In the genomic region with DNA sequence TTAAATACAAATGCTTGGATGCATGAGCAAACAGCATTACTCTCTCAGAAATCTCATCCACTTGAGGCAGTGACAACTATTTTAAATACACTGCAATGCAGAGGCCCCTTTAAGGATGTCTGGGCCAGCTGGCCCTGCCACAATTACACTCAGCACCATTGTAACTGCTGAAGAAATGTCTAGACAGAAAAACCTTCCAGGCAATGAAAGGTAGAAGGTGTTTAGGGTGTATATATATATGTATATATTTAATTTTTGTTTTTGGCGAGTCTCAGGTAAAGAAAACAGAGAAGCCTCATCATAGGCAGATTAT, we compare ENCODE assay signal across 26 cellular contexts.
"Had no signal": no experiment of that assay in that cellular context is flagged by ENCODE, and none has a peak within 500 bp of the region (broad histone marks: within the 10 kb centered on the region; RNA-seq: fewer than 3 reads in every experiment).

No MANE protein-coding gene starts in this region.

- ATAC-seq: foreskin keratinocyte; gastroesophageal sphincter; mucosa of descending colon; natural killer cell treated with Interleukin-12 subunit alpha and Interleukin-12 subunit beta and Interleukin-15 and Interleukin-18, amount 100 ng/mL, for 72 hours; sciatic nerve; stimulated activated effector memory CD8-positive, alpha-beta T cell treated with anti-CD3 and anti-CD28 coated beads, Interleukin-12 subunit alpha, Interleukin-12 subunit beta, amount 100 ng/mL, for 72 hours had no signal

- DNase-seq: colonic mucosa; effector memory CD4-positive, alpha-beta T cell; foreskin keratinocyte; heart right ventricle; hippocampal formation; kidney glomerular epithelial cell; mesenchymal stem cell; mucosa of descending colon; naive B cell; stimulated activated CD4-positive, alpha-beta T cell treated with anti-CD3 and anti-CD28 coated beads, Interleukin-2, amount 100 ng/mL, for 24 hours; stimulated activated CD4-positive, alpha-beta T cell treated with anti-CD3 and anti-CD28 coated beads, Interleukin-4, amount 100 ng/mL, for 24 hours; stimulated activated naive CD4-positive, alpha-beta T cell treated with Interleukin-2 at 50 U/mL for 16 hours; stomach; tibial artery; upper lobe of left lung had no signal

- H3K36me3 ChIP-seq: colonic mucosa, esophagus muscularis mucosa, gastroesophageal sphincter, heart right ventricle, neural progenitor cell, stomach, tibial artery, upper lobe of left lung had no signal

- H3K27me3 ChIP-seq: colonic mucosa, esophagus muscularis mucosa, gastroesophageal sphincter, heart right ventricle, neural progenitor cell, upper lobe of left lung had no signal

- H3K9me3 ChIP-seq: colonic mucosa, esophagus muscularis mucosa, gastroesophageal sphincter, heart right ventricle, mucosa of descending colon, stomach, tibial artery, upper lobe of left lung had no signal

- FAIRE-seq: endothelial cell of umbilical vein, islet of Langerhans, urothelium cell line had no signal

- H3K27ac ChIP-seq: colonic mucosa, foreskin keratinocyte, neural progenitor cell, parathyroid adenoma, stomach, tibial artery, upper lobe of left lung had no signal

- H3K4me3 ChIP-seq: colonic mucosa, esophagus muscularis mucosa, gastroesophageal sphincter, heart right ventricle, mucosa of descending colon, neural progenitor cell, smooth muscle cell, stomach, tibial artery, upper lobe of left lung had no signal

- H3K4me1 ChIP-seq: colonic mucosa, foreskin keratinocyte, parathyroid adenoma, stomach, tibial artery, upper lobe of left lung had no signal
